ENCODE assay signal across 9 cellular contexts in the genomic region with DNA sequence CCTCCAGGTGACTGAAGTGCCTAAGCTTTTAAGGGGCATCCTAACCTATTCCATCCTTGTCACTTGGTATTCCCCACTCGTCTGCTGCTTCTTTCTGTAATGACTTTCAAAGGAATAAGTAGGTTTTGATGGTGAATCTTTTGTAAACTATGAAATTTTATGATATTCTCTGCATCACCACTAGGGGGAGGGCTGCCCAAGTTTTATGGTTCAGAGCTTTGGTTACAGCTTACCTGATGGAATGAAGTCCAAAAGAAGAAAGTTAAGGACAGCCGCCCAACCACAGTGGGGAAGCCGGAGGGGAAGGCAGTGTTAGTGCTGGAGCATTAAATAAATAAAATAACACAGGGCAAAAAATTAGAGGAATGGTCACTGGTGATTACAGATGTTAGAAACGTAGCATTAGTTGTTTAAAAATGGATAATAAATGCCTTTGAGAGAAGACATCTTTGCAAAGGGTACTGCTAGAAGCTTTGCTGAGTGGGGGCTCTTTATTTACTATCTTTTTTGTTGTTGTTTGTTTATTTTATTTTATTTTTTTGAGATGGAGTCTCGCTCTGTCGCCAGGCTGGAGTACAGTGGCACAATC.
DNase-seq lines count a peak whose midpoint lies in the region; ATAC-seq, FAIRE-seq and TF ChIP-seq lines count a peak whose summit lies in the region.
"Had no signal": no experiment of that assay in that cellular context is flagged by ENCODE, and none has a peak within 500 bp of the region (broad histone marks: within the 10 kb centered on the region; RNA-seq: fewer than 3 reads in every experiment).

No MANE protein-coding gene starts in this region.

- 15% methylated on average over 6 of the region's 6 CpGs for WGBS in GM12878 (ENCODE audit: insufficient coverage, insufficient replicate concordance, low lambda C conversion rate, missing lambda C conversion rate)
- WGBS in HepG2 (ENCODE audit: low lambda C conversion rate): 28% methylated on average over 6 of the region's 6 CpGs

- in situ Hi-C loops in HAP-1 (cut with MboI; ENCODE audit: low sequenced_read_pairs) (no loop called here), GM12878 (cut with MboI) (loop anchor here (10.0 kb wide), 1 partner anchor 1527 kb away; no protein-coding TSS in a partner anchor), HepG2 (cut with HindIII; ENCODE audit: extremely low pct_ligation_motif_present, low pct_unique_long_range_greater_than_20kb) (no loop called here)

- SMC1A ChIA-PET in GM12878 (lab: Charles Lee; ENCODE audit: uncharacterized antibody, unreplicated experiment): interaction anchor here (0.7 to 2.8 kb wide), 42 partner anchors 8 to 1521 kb away, joined by 3 to 15 read pairs (median 4); a partner anchor contains a TSS

- no peak overlapping the region for H3K4me3 ChIP-seq in HAP-1
- H3K4me3 ChIP-seq in GM12878: no peak overlapping the region
- H3K4me3 ChIP-seq in HepG2 (replicated peaks in 1 of 3; ENCODE audit: insufficient read depth in 1 of 3, low read depth in 2 of 3, low read length in 3 of 3): no peak overlapping the region

- no peaks in the 10 kb centered on the region for H3K27me3 ChIP-seq in HAP-1 (ENCODE audit: low read depth)
- no peaks in the 10 kb centered on the region; a peak in 1 of 4 replicates for H3K27me3 ChIP-seq in GM12878 (replicated peaks in 1 of 2; ENCODE audit: control insufficient read depth in 2 of 2, insufficient read depth in 2 of 2, low read length in 1 of 2)
- H3K27me3 ChIP-seq in HepG2 (ENCODE audit: control insufficient read depth in 1 of 2, insufficient read depth in 2 of 2, low read length in 2 of 2): no peaks in the 10 kb centered on the region

- H3K9ac ChIP-seq in GM12878 (ENCODE audit: control insufficient read depth, insufficient read depth, low read length): no peak overlapping the region
- no peak overlapping the region for H3K9ac ChIP-seq in HepG2 (ENCODE audit: insufficient read depth, low read depth, low read length)

- DNase-seq in DMS153 treated with DMSO at 0.1 percent for 48 hours (lab: John Stamatoyannopoulos, UW; ENCODE audit: unreplicated experiment) (peak; percentile 0), DMS153 (lab: John Stamatoyannopoulos, UW) (no peak), HAP-1 (ENCODE audit: low spot score in 2 of 2) (peak; percentile 33 to 45), NCI-H748 treated with DMSO at 0.1 percent for 48 hours (lab: John Stamatoyannopoulos, UW) (peak; percentile 4), GM12878 (ENCODE audit: low read depth, low spot score) (no peak), HepG2 (ENCODE audit: low spot score) (peak; percentile 16), 8988T (no peak)

- no peaks in the 10 kb centered on the region for H4K20me1 ChIP-seq in GM12878 (ENCODE audit: control insufficient read depth, insufficient read depth)
- no peaks in the 10 kb centered on the region for H4K20me1 ChIP-seq in HepG2 (ENCODE audit: insufficient read depth, low read length)

- H3K79me2 ChIP-seq in GM12878 (ENCODE audit: control insufficient read depth, insufficient read depth, low read length) (no peaks in the 10 kb centered on the region), HepG2 (ENCODE audit: insufficient read depth, low read length) (no peaks in the 10 kb centered on the region)

- RAD21 ChIA-PET in GM12878 (lab: Charles Lee; ENCODE audit: unreplicated experiment): interaction anchor here (0.7 to 3.4 kb wide), 13 partner anchors 132 to 1522 kb away, joined by 3 to 18 read pairs (median 3); no protein-coding TSS in a partner anchor

- no peak overlapping the region for H2AFZ ChIP-seq in GM12878 (ENCODE audit: control insufficient read depth, low read depth, low read length)
- no peak overlapping the region for H2AFZ ChIP-seq in HepG2 (ENCODE audit: low read length)

- CTCF ChIA-PET in GM12878 (lab: Yijun Ruan, JAX) (interaction anchor here (0.5 to 4.6 kb wide), 70 partner anchors 8 to 1528 kb away, joined by 3 to 35 read pairs (median 4); a partner anchor contains a TSS), HepG2 (lab: Yijun Ruan, JAX; ENCODE audit: low intra/inter-chr PET ratio, low total read pairs) (no interaction called here)

- H3K27ac ChIP-seq in GM12878 (ENCODE audit: control insufficient read depth, insufficient read depth) (no peak overlapping the region), HepG2 (ENCODE audit: extremely low read length, insufficient read depth, low read length) (no peak overlapping the region)

- no peaks in the 10 kb centered on the region for H3K9me3 ChIP-seq in HAP-1
- no peaks in the 10 kb centered on the region for H3K9me3 ChIP-seq in GM12878 (replicated peaks; ENCODE audit: control insufficient read depth, insufficient read depth, low read length)
- H3K9me3 ChIP-seq in HepG2 (ENCODE audit: low read length): no peaks in the 10 kb centered on the region

- no peak for TF ChIP-seq EP300 in GM12878 (IDR thresholded peaks at IDR 0.05; ENCODE audit: borderline replicate concordance in 1 of 2, control insufficient read depth in 1 of 2, low read depth in 2 of 2, low read length in 2 of 2)
- TF ChIP-seq EP300 in HepG2 (IDR thresholded peaks at IDR 0.05; ENCODE audit: low read depth in 2 of 2, low read length in 2 of 2): no peak
- no peak for TF ChIP-seq EP300 in HepG2 (CRISPR knock-in tag; IDR thresholded peaks at IDR 0.05; ENCODE audit: borderline replicate concordance)

- ATAC-seq in GM12878: peak; percentile 76
- peak; percentile 66 for ATAC-seq in HepG2
- no peak for ATAC-seq in GM18502 (IDR thresholded peaks at IDR 0.05; ENCODE audit: poor library complexity, unreplicated experiment)

- no peaks in the 10 kb centered on the region for H3K36me3 ChIP-seq in HAP-1 (replicated peaks)
- H3K36me3 ChIP-seq in GM12878 (ENCODE audit: control insufficient read depth in 2 of 2, insufficient read depth in 2 of 2, low read length in 1 of 2): no peaks in the 10 kb centered on the region
- no peaks in the 10 kb centered on the region for H3K36me3 ChIP-seq in HepG2 (replicated peaks in 1 of 2; ENCODE audit: control insufficient read depth in 1 of 2, insufficient read depth in 2 of 2, low read length in 2 of 2)

- no peaks in the 10 kb centered on the region for H3K4me1 ChIP-seq in HAP-1
- no peaks in the 10 kb centered on the region for H3K4me1 ChIP-seq in GM12878 (ENCODE audit: control insufficient read depth, insufficient read depth, low read length)
- peaks cover 22% of the 10 kb centered on the region for H3K4me1 ChIP-seq in HepG2 (ENCODE audit: insufficient read depth, low read length)

- TF ChIP-seq RAD21 in GM12878 (IDR thresholded peaks at IDR 0.05; ENCODE audit: insufficient read depth, low read depth, low read length): peak; percentile 60
- TF ChIP-seq RAD21 in HepG2 (CRISPR knock-in tag; IDR thresholded peaks at IDR 0.05): no peak

- intact Hi-C loops in GM12878 (cut with micrococcal nuclease; ENCODE audit: unreplicated experiment): loop anchor here (2.0 to 10.0 kb wide), 2 partner anchors 237 to 1521 kb away; no protein-coding TSS in a partner anchor
- intact Hi-C loops in HepG2 (cut with micrococcal nuclease; ENCODE audit: unreplicated experiment): loop anchor here (2.0 kb wide), 1 partner anchor 1521 kb away; no protein-coding TSS in a partner anchor

- BruUV-seq in GM12878 (replicated peaks; lab: Mats Ljungman, UMichigan) (no TSS peak), HepG2 (replicated peaks; lab: Mats Ljungman, UMichigan) (no TSS peak)

- TF ChIP-seq POLR2A in GM12878 (IDR thresholded peaks at IDR 0.05; ENCODE audit: low read depth, low read length): no peak
- TF ChIP-seq POLR2A in HepG2 (IDR thresholded peaks at IDR 0.05; ENCODE audit: insufficient read depth in 1 of 2, low read depth in 2 of 2, low read length in 2 of 2): no peak

- TF ChIP-seq CTCF in GM12878 (IDR thresholded peaks at IDR 0.05 in 2 of 3, conservative IDR thresholded peaks at IDR 0.05 in 1 of 3; ENCODE audit: control insufficient read depth in 2 of 3, extremely low read depth in 1 of 3, insufficient read depth in 1 of 3, low read depth in 3 of 3, low read length in 3 of 3): peak; percentile 63 to 70 (median 64)
- peak; percentile 62 for TF ChIP-seq CTCF in HepG2 (CRISPR knock-in tag; IDR thresholded peaks at IDR 0.05)

- FAIRE-seq in GM12878 (lab: Jason Lieb, UNC): no peak
- no peak for FAIRE-seq in HepG2 (lab: Jason Lieb, UNC)
- FAIRE-seq: A204.1 had no signal

- H3K4me2 ChIP-seq in GM12878 (ENCODE audit: control insufficient read depth, insufficient read depth) (no peak overlapping the region), HepG2 (ENCODE audit: low read depth, low read length) (no peak overlapping the region)

- POLR2A ChIA-PET in GM12878 (lab: Charles Lee) (interaction anchor here (0.6 kb wide), 1 partner anchor 416 kb away, joined by 3 read pairs; no protein-coding TSS in a partner anchor), HepG2 (lab: Yijun Ruan, JAX) (no interaction called here)

TF ChIP-seq in GM12878, 131 proteins besides CTCF, POLR2A, EP300 and RAD21:
- TF ChIP-seq JUND (IDR thresholded peaks at IDR 0.05; ENCODE audit: low read depth, low read length) (no peak), SMC3 (IDR thresholded peaks at IDR 0.05; ENCODE audit: borderline replicate concordance, low read length) (peak; percentile 55; the same call in 1 of the 2 replicates)

TF ChIP-seq in HepG2, 621 proteins besides CTCF, POLR2A, EP300 and RAD21:
- TF ChIP-seq PTBP1 (IDR thresholded peaks at IDR 0.05; ENCODE audit: low read depth, low read length, poor library complexity, severe bottlenecking) (no peak), STAG1 (CRISPR knock-in tag; IDR thresholded peaks at IDR 0.05) (peak; percentile 33; the same call in 1 of the 2 replicates)

Comparison
In these comparisons a context has a peak if more than half of its experiments do, and no peak if none do; other contexts are left out.
1. DNase-seq: peak in DMS153 treated with DMSO at 0.1 percent for 48 hours (single experiment), HAP-1 (2 of 2), NCI-H748 treated with DMSO at 0.1 percent for 48 hours (single experiment) and HepG2 (single experiment); none in DMS153 (single experiment), GM12878 (single experiment) and 8988T (single experiment).